6 cellular contexts compared by ENCODE assay signal in the genomic region with DNA sequence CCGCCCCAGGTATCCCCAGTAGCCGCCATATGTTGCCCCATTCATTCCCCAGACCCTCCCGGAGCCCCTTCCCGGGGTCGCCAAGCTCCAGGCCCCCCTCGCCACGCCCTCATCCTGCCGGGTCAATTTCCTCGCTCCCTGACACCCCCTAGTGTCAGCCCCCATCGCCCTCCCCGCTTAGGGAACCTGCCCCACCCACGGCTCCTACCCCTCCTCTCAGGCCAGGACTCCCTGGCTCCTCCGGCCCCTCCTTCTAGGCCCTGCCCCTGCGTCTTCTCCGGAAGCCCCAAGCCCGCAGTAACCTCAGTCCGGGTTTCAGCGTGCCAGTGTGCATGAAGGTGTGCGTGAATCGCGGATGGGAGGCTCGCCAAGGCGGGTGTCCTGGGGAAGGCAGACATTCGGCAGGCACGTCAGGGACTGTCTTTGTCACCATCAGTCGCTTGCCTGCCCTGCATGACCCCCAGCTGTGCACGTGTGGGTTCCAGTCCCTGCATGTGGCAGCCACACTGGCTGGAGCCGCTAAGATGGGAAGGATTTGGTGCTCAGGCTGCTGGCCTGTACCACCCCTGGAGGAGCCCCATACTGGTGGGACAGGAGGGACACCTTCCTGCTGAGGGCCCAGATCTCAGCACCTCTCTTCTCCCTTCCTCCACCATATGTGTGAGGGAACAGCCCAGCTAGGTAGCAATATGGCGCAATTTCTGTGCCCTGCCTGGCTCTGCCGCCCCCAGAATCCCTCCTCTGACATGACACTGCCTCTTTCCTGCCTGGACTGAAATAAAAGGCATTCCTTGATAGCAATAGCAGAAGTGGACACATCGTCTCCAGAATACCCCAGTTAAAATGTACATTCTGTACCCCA. TPM values are rescaled to one million over a fixed set of nuclear protein-coding genes. Genes with fewer than 3 reads are reported as not detected.
DNase-seq lines count a peak whose midpoint lies in the region; ATAC-seq and TF ChIP-seq lines count a peak whose summit lies in the region.

No MANE protein-coding gene starts in this region.

- H3K27me3 ChIP-seq in Caco-2 (replicated peaks; ENCODE audit: control insufficient read depth, insufficient read depth, low read length): no peaks in the 10 kb centered on the region

- peak; percentile 56 to 58 for DNase-seq in Caco-2
- DNase-seq in activated CD4-positive, alpha-beta memory T cell treated with anti-CD3 and anti-CD28 coated beads for 36 hours: peak; percentile 39
- DNase-seq in kidney tubule cell (ENCODE audit: low spot score): peak; percentile 21
- no peak for DNase-seq in HUDEP-2 (lab: John Stamatoyannopoulos, UW; ENCODE audit: unreplicated experiment in 76 of 76)
- DNase-seq in DMS153 treated with DMSO at 0.1 percent for 48 hours (lab: John Stamatoyannopoulos, UW; ENCODE audit: unreplicated experiment): no peak

- H3K9me3 ChIP-seq in Caco-2: no peaks in the 10 kb centered on the region

- BruUV-seq in Caco-2 (replicated peaks; lab: Mats Ljungman, UMichigan): no TSS peak

- POLR2A ChIA-PET in Caco-2 (lab: Charles Lee): interaction anchor here (0.5 to 0.7 kb wide), 2 partner anchors 12 to 129 kb away, joined by 4 to 8 read pairs; no protein-coding TSS in a partner anchor
- POLR2A ChIA-PET in activated CD4-positive, alpha-beta memory T cell treated with anti-CD3 and anti-CD28 coated beads for 36 hours (lab: Charles Lee): no interaction called here

- H3K9me3 Mint-ChIP-seq in Caco-2 (ENCODE audit: unreplicated experiment): no peaks in the 10 kb centered on the region
- no peaks in the 10 kb centered on the region for H3K9me3 Mint-ChIP-seq in activated CD4-positive, alpha-beta memory T cell treated with anti-CD3 and anti-CD28 coated beads for 36 hours

- H3K4me1 Mint-ChIP-seq in Caco-2 (ENCODE audit: low read depth, unreplicated experiment): peaks cover 35% of the 10 kb centered on the region
- H3K4me1 Mint-ChIP-seq in activated CD4-positive, alpha-beta memory T cell treated with anti-CD3 and anti-CD28 coated beads for 36 hours (ENCODE audit: low read depth): peaks cover 5% of the 10 kb centered on the region

- peak overlapping the region; percentile 88 for H3K4me3 Mint-ChIP-seq in Caco-2 (ENCODE audit: unreplicated experiment)
- peak overlapping the region; percentile 68 for H3K4me3 Mint-ChIP-seq in activated CD4-positive, alpha-beta memory T cell treated with anti-CD3 and anti-CD28 coated beads for 36 hours

- H3K36me3 ChIP-seq in Caco-2 (ENCODE audit: control insufficient read depth, insufficient read depth, low read length): no peaks in the 10 kb centered on the region

- H3K27ac Mint-ChIP-seq in Caco-2 (ENCODE audit: unreplicated experiment): no peak overlapping the region
- H3K27ac Mint-ChIP-seq in activated CD4-positive, alpha-beta memory T cell treated with anti-CD3 and anti-CD28 coated beads for 36 hours: no peak overlapping the region

- intact Hi-C loops in Caco-2 (cut with micrococcal nuclease; ENCODE audit: unreplicated experiment): loop anchor here (1.0 kb wide), 1 partner anchor 12 kb away; no protein-coding TSS in a partner anchor
- intact Hi-C loops in activated CD4-positive, alpha-beta memory T cell treated with anti-CD3 and anti-CD28 coated beads for 36 hours (cut with micrococcal nuclease): loop anchor here (1.0 to 5.0 kb wide), 2 partner anchors 10 to 36 kb away; a partner anchor contains a TSS

- peaks cover 9% of the 10 kb centered on the region for H3K36me3 Mint-ChIP-seq in Caco-2 (ENCODE audit: insufficient read depth, unreplicated experiment)
- H3K36me3 Mint-ChIP-seq in activated CD4-positive, alpha-beta memory T cell treated with anti-CD3 and anti-CD28 coated beads for 36 hours: no peaks in the 10 kb centered on the region

- CTCF ChIA-PET in Caco-2 (lab: Charles Lee): no interaction called here
- CTCF ChIA-PET in activated CD4-positive, alpha-beta memory T cell treated with anti-CD3 and anti-CD28 coated beads for 36 hours (lab: Charles Lee): interaction anchor here (1.8 to 3.3 kb wide), 2 partner anchors 10 to 14 kb away, joined by 11 to 21 read pairs; no protein-coding TSS in a partner anchor

- peaks cover 22% of the 10 kb centered on the region for H3K4me1 ChIP-seq in Caco-2

- no peaks in the 10 kb centered on the region for H3K27me3 Mint-ChIP-seq in Caco-2 (ENCODE audit: insufficient read depth, unreplicated experiment)
- H3K27me3 Mint-ChIP-seq in activated CD4-positive, alpha-beta memory T cell treated with anti-CD3 and anti-CD28 coated beads for 36 hours: no peaks in the 10 kb centered on the region

- TF ChIP-seq CTCF in Caco-2 (IDR thresholded peaks at IDR 0.05; ENCODE audit: insufficient read depth in 1 of 2, low read depth in 1 of 2, low read length in 1 of 2, severe bottlenecking in 1 of 2, unreplicated experiment in 1 of 2): peak in 1 of 2 experiments; percentile 3

- ATAC-seq in HG02840 (IDR thresholded peaks at IDR 0.05; ENCODE audit: low FRiP score, unreplicated experiment): peak; percentile 11

- H3K4me3 ChIP-seq in Caco-2 (ENCODE audit: low read depth, low read length): peak overlapping the region; percentile 64

RNA-seq across cellular contexts. Expression of a gene that starts 0.7 kb away (rescaled TPM):
- 4.6 and 6.3 TPM in 2 replicates for total RNA-seq in Caco-2 (2022)
- total RNA-seq in activated CD4-positive, alpha-beta memory T cell treated with anti-CD3 and anti-CD28 coated beads for 36 hours: under 1 TPM; 0.02 to 0.05 TPM

RNA-seq across cellular contexts. Expression of a gene that starts 7.9 kb away (rescaled TPM):
- total RNA-seq in Caco-2 (2022): 67.9 and 103 TPM in 2 replicates
- total RNA-seq in activated CD4-positive, alpha-beta memory T cell treated with anti-CD3 and anti-CD28 coated beads for 36 hours: not detected

RNA-seq across cellular contexts. Expression of a gene that starts 18.0 kb away (rescaled TPM):
- total RNA-seq in Caco-2 (2022): 0.86 and 0.95 TPM in 2 replicates
- 1 to 10 TPM in 1 of 2 experiments, under 1 TPM in 1; 0.53 to 1.6 TPM for total RNA-seq in activated CD4-positive, alpha-beta memory T cell treated with anti-CD3 and anti-CD28 coated beads for 36 hours

RNA-seq across cellular contexts. Expression of a gene that starts 23.8 kb away (rescaled TPM):
- total RNA-seq in Caco-2 (2022): 67.5 and 74.7 TPM in 2 replicates
- total RNA-seq in activated CD4-positive, alpha-beta memory T cell treated with anti-CD3 and anti-CD28 coated beads for 36 hours: 10 to 100 TPM; 59.8 to 61.5 TPM

RNA-seq across cellular contexts. Expression of a gene that starts 35.2 kb away (rescaled TPM):
- 13.4 and 15.4 TPM in 2 replicates for total RNA-seq in Caco-2 (2022)
- 1 to 10 TPM; 6.7 to 7.4 TPM for total RNA-seq in activated CD4-positive, alpha-beta memory T cell treated with anti-CD3 and anti-CD28 coated beads for 36 hours

Comparison
In these comparisons a context has a peak if more than half of its experiments do, and no peak if none do; other contexts are left out.
1. DNase-seq: peak in Caco-2 (2 of 2), activated CD4-positive, alpha-beta memory T cell treated with anti-CD3 and anti-CD28 coated beads for 36 hours (single experiment) and kidney tubule cell (single experiment); none in HUDEP-2 (0 of 76) and DMS153 treated with DMSO at 0.1 percent for 48 hours (single experiment).
2. RNA of a gene that starts 7.9 kb away (total RNA-seq): 67.9 to 103 TPM in Caco-2; not detected in activated CD4-positive, alpha-beta memory T cell treated with anti-CD3 and anti-CD28 coated beads for 36 hours; every median in the first group is over 10 times any median in the second.